Comparison of ENCODE assay signal across 13 cellular contexts in genomic region chr22:44039566-44040171, GRCh38. TPM values are rescaled to one million over a fixed set of nuclear protein-coding genes. Genes with fewer than 3 reads are reported as not detected.
DNase-seq lines count a peak whose midpoint lies in the region; ATAC-seq and TF ChIP-seq lines count a peak whose summit lies in the region.
"Had no signal": no experiment of that assay in that cellular context is flagged by ENCODE, and none has a peak within 500 bp of the region (broad histone marks: within the 10 kb centered on the region; RNA-seq: fewer than 3 reads in every experiment).

No MANE protein-coding gene starts in this region.

- H4K8ac ChIP-seq in IMR-90 (ENCODE audit: low read depth in 2 of 2, low read length in 2 of 2) = no peak overlapping the region

- H3K36me3 ChIP-seq in BLaER1 (no peaks in the 10 kb centered on the region), IMR-90 (ENCODE audit: control insufficient read depth, insufficient read depth, low read length) (no peaks in the 10 kb centered on the region)
- H3K36me3 ChIP-seq: BE2C had no signal

- TF ChIP-seq CTCF in IMR-90 (conservative IDR thresholded peaks at IDR 0.05; ENCODE audit: low read depth, low read length) = no peak
- TF ChIP-seq CTCF in GM10266 (IDR thresholded peaks at IDR 0.05; ENCODE audit: control insufficient read depth, insufficient read depth, low read depth, missing control alignments) = no peak

- H2AFZ ChIP-seq in IMR-90 (replicated peaks; ENCODE audit: low read length, poor library complexity) = no peak overlapping the region
- H2AFZ ChIP-seq: GM23248 had no signal

- peak; percentile 66 for ATAC-seq in activated CD8-positive, alpha-beta memory T cell treated with anti-CD3 and anti-CD28 coated beads, Interleukin-2, amount 10 ng/mL, durations not matched to agents 7 days and 5 days
- ATAC-seq in IMR-90 (ENCODE audit: low read depth) (no peak), memory B cell (ENCODE audit: low read depth) (no peak), HG02970 (IDR thresholded peaks at IDR 0.05; ENCODE audit: low FRiP score, unreplicated experiment) (no peak)
- ATAC-seq: HCT116 had no signal

- DNase-seq in activated CD8-positive, alpha-beta memory T cell treated with anti-CD3 and anti-CD28 coated beads, Interleukin-2, amount 10 ng/mL, durations not matched to agents 7 days and 5 days = no peak
- no peak for DNase-seq in activated CD8-positive, alpha-beta memory T cell treated with anti-CD3 and anti-CD28 coated beads, Interleukin-2, amount 50 U/mL, for 48 hours
- DNase-seq in IMR-90 = no peak
- no peak for DNase-seq in memory B cell (ENCODE audit: low spot score in 2 of 2)
- DNase-seq in GM10266 (ENCODE audit: extremely low spot score) = no peak
- DNase-seq: BE2C; CD8-positive, alpha-beta memory T cell; DMS53; GF-D8; GM23248 had no signal

- peaks cover 16% of the 10 kb centered on the region for H3K4me1 Mint-ChIP-seq in activated CD8-positive, alpha-beta memory T cell treated with anti-CD3 and anti-CD28 coated beads, Interleukin-2, amount 10 ng/mL, durations not matched to agents 7 days and 5 days
- H3K4me1 Mint-ChIP-seq in memory B cell = peaks cover 18% of the 10 kb centered on the region

- no peak overlapping the region for H2BK120ac ChIP-seq in IMR-90 (ENCODE audit: low read depth, low read length)

- POLR2A ChIA-PET in IMR-90 (lab: Charles Lee; ENCODE audit: unreplicated experiment) = no interaction called here

- no peak overlapping the region for H3K4ac ChIP-seq in IMR-90 (ENCODE audit: low read depth, low read length)

- dilution Hi-C loops in IMR-90 (cut with HindIII; ENCODE audit: low sequenced_read_pairs, unreplicated experiment) = no loop called here

- H4K91ac ChIP-seq in IMR-90 (ENCODE audit: insufficient read depth, low read depth, low read length) = no peak overlapping the region; the same call in 1 of the 2 replicates

- BruUV-seq in IMR-90 (replicated peaks; lab: Mats Ljungman, UMichigan) = no TSS peak

- H3K27ac ChIP-seq in BLaER1 (no peak overlapping the region), IMR-90 (ENCODE audit: insufficient read depth, low read length) (no peak overlapping the region)
- H3K27ac ChIP-seq: GM23248 had no signal

- H3K4me3 ChIP-seq in BLaER1 = no peak overlapping the region
- no peak overlapping the region for H3K4me3 ChIP-seq in IMR-90 (ENCODE audit: insufficient read depth, low read depth, low read length)
- H3K4me3 ChIP-seq: GM23248 had no signal

- TF ChIP-seq RAD21 in IMR-90 (IDR thresholded peaks at IDR 0.05; ENCODE audit: low read length) = no peak

- H3K18ac ChIP-seq in IMR-90 (ENCODE audit: low read depth, low read length) = no peak overlapping the region

- H3K4me1 ChIP-seq in BLaER1 (peaks cover 58% of the 10 kb centered on the region), IMR-90 (ENCODE audit: control insufficient read depth, insufficient read depth, low read length) (peaks cover 7% of the 10 kb centered on the region)

- 0 out of 2 replicates have a peak overlapping the region, but pooled peaks have one; percentile 43 for H2AK5ac ChIP-seq in IMR-90 (ENCODE audit: low read depth, low read length)

- no peak overlapping the region for H3K14ac ChIP-seq in IMR-90 (replicated peaks; ENCODE audit: low read depth, low read length)

- H3K9me3 ChIP-seq in BLaER1 = no peaks in the 10 kb centered on the region
- H3K9me3 ChIP-seq in IMR-90 (ENCODE audit: control insufficient read depth, insufficient read depth, low read length) = no peaks in the 10 kb centered on the region
- H3K9me3 ChIP-seq: BE2C had no signal

- peaks cover 9% of the 10 kb centered on the region for H3K27me3 ChIP-seq in BLaER1
- no peaks in the 10 kb centered on the region for H3K27me3 ChIP-seq in IMR-90 (ENCODE audit: control insufficient read depth, insufficient read depth, low read length)
- H3K27me3 ChIP-seq: BE2C had no signal

- H4K20me1 ChIP-seq in BLaER1 (peaks cover 54% of the 10 kb centered on the region), IMR-90 (ENCODE audit: insufficient read depth, low read length) (peaks cover 11% of the 10 kb centered on the region; the same call in 1 of the 2 replicates)

- peak overlapping the region; percentile 3 for H3K27ac Mint-ChIP-seq in activated CD8-positive, alpha-beta memory T cell treated with anti-CD3 and anti-CD28 coated beads, Interleukin-2, amount 10 ng/mL, durations not matched to agents 7 days and 5 days
- H3K27ac Mint-ChIP-seq in memory B cell = peak overlapping the region; percentile 51

- H3K36me3 Mint-ChIP-seq in activated CD8-positive, alpha-beta memory T cell treated with anti-CD3 and anti-CD28 coated beads, Interleukin-2, amount 10 ng/mL, durations not matched to agents 7 days and 5 days = no peaks in the 10 kb centered on the region
- peaks cover 7% of the 10 kb centered on the region for H3K36me3 Mint-ChIP-seq in memory B cell

- H3K4me3 Mint-ChIP-seq in activated CD8-positive, alpha-beta memory T cell treated with anti-CD3 and anti-CD28 coated beads, Interleukin-2, amount 10 ng/mL, durations not matched to agents 7 days and 5 days = no peak overlapping the region
- no peak overlapping the region for H3K4me3 Mint-ChIP-seq in memory B cell
- H3K4me3 Mint-ChIP-seq: CD8-positive, alpha-beta memory T cell had no signal

- H3K9me3 Mint-ChIP-seq in activated CD8-positive, alpha-beta memory T cell treated with anti-CD3 and anti-CD28 coated beads, Interleukin-2, amount 10 ng/mL, durations not matched to agents 7 days and 5 days (ENCODE audit: low read depth) = no peaks in the 10 kb centered on the region
- H3K9me3 Mint-ChIP-seq in memory B cell = no peaks in the 10 kb centered on the region
- H3K9me3 Mint-ChIP-seq: CD8-positive, alpha-beta memory T cell had no signal

- H4K5ac ChIP-seq in IMR-90 (ENCODE audit: low read depth, low read length) = no peak overlapping the region

- TF ChIP-seq POLR2A in IMR-90 (IDR thresholded peaks at IDR 0.05; ENCODE audit: low read depth, low read length) = no peak

- H2BK15ac ChIP-seq in IMR-90 (ENCODE audit: low read depth, low read length) = no peak overlapping the region

- H2BK20ac ChIP-seq in IMR-90 (ENCODE audit: low read depth, low read length) = no peak overlapping the region

- no peak overlapping the region for H2BK5ac ChIP-seq in IMR-90 (ENCODE audit: low read depth, low read length, poor library complexity, severe bottlenecking)

- in situ Hi-C loops in IMR-90 (cut with MboI; ENCODE audit: low sequenced_read_pairs) = no loop called here

- H3K27me3 Mint-ChIP-seq in activated CD8-positive, alpha-beta memory T cell treated with anti-CD3 and anti-CD28 coated beads, Interleukin-2, amount 10 ng/mL, durations not matched to agents 7 days and 5 days = no peaks in the 10 kb centered on the region
- no peaks in the 10 kb centered on the region for H3K27me3 Mint-ChIP-seq in memory B cell
- H3K27me3 Mint-ChIP-seq: CD8-positive, alpha-beta memory T cell had no signal

- H3K9me1 ChIP-seq in IMR-90 (ENCODE audit: insufficient read depth, low read length) = peaks cover 10% of the 10 kb centered on the region

- peaks cover 14 to 35% of the 10 kb centered on the region in 2 experiments; a peak in 3 of 4 replicates for H3K79me1 ChIP-seq in IMR-90 (ENCODE audit: low read depth in 1 of 2, low read length in 2 of 2)

- 100% methylated on average over 1 of the region's 8 CpGs; no CpG with 5 or more reads in 1 of the 2 experiments for WGBS in IMR-90 (ENCODE audit: extremely low coverage in 2 of 2, insufficient read length in 1 of 2), 2 experiments

- CTCF ChIA-PET in activated CD8-positive, alpha-beta memory T cell treated with anti-CD3 and anti-CD28 coated beads, Interleukin-2, amount 10 ng/mL, durations not matched to agents 7 days and 5 days (lab: Charles Lee) = interaction anchor here (1.7 kb wide), 1 partner anchor 46 kb away, joined by 4 read pairs; no protein-coding TSS in a partner anchor
- CTCF ChIA-PET in IMR-90 (lab: Yijun Ruan, JAX) = interaction anchor here (0.7 kb wide), 1 partner anchor 227 kb away, joined by 4 read pairs; no protein-coding TSS in a partner anchor

- intact Hi-C loops in IMR-90 (cut with micrococcal nuclease) = no loop called here

- H3K4me2 ChIP-seq in BLaER1 (peak overlapping the region; percentile 54), IMR-90 (ENCODE audit: low read depth, low read length) (no peak overlapping the region)

- H3K9ac ChIP-seq in BLaER1 = no peak overlapping the region
- no peak overlapping the region for H3K9ac ChIP-seq in IMR-90 (ENCODE audit: low read depth, low read length)
- H3K9ac ChIP-seq: GM23248 had no signal

- no peak overlapping the region for H3K23ac ChIP-seq in IMR-90 (ENCODE audit: low read depth, low read length)

- no peak overlapping the region for H2AK9ac ChIP-seq in IMR-90 (replicated peaks; ENCODE audit: low read depth, low read length, poor library complexity)

- H3K56ac ChIP-seq in IMR-90 (ENCODE audit: extremely low read depth, insufficient read depth, low read length) = no peak overlapping the region

TF ChIP-seq in IMR-90, 13 proteins besides CTCF, POLR2A, EP300 and RAD21 (continues in another document):
- TF ChIP-seq MXI1 (IDR thresholded peaks at IDR 0.05; ENCODE audit: borderline replicate concordance, low read depth, low read length) (no peak), MAFK (IDR thresholded peaks at IDR 0.05; ENCODE audit: low read depth, low read length) (no peak), MAZ (IDR thresholded peaks at IDR 0.05; ENCODE audit: borderline replicate concordance, low read depth, low read length) (no peak), ELK1 (IDR thresholded peaks at IDR 0.05; ENCODE audit: borderline replicate concordance, low read depth, low read length) (no peak), RCOR1 (IDR thresholded peaks at IDR 0.05; ENCODE audit: insufficient replicate concordance, low read length) (no peak), BHLHE40 (IDR thresholded peaks at IDR 0.05; ENCODE audit: low read depth, low read length) (no peak), RFX5 (IDR thresholded peaks at IDR 0.05; ENCODE audit: low read depth, low read length) (no peak), SMC3 (IDR thresholded peaks at IDR 0.05; ENCODE audit: low read depth, low read length) (no peak), NFE2L2 (IDR thresholded peaks at IDR 0.05; ENCODE audit: low read depth, low read length) (no peak), CHD1 (IDR thresholded peaks at IDR 0.05; ENCODE audit: low read depth, low read length) (no peak)

RNA-seq across cellular contexts. Expression of gene PARVB, which starts 15.6 kb away (rescaled TPM):
- total RNA-seq in activated CD8-positive, alpha-beta memory T cell treated with anti-CD3 and anti-CD28 coated beads, Interleukin-2, amount 10 ng/mL, durations not matched to agents 7 days and 5 days = 10 to 100 TPM; 56.9 to 66.9 TPM
- total RNA-seq in IMR-90 (2012; rRNA removed) = 38.6 and 44.3 TPM in 2 replicates
- 53.9 and 84.7 TPM in 2 replicates for polyA plus RNA-seq in IMR-90 (2012; rRNA removed)
- 60.4 and 63.8 TPM in 2 replicates for polyA plus RNA-seq in IMR-90 (2012; cell fraction: cytosol; rRNA removed)
- 22.4 and 22.7 TPM in 2 replicates for polyA plus RNA-seq in IMR-90 (2012; cell fraction: nucleus; rRNA removed; ENCODE audit: low replicate concordance)
